8 cellular contexts compared by ENCODE assay signal in genomic region chr12:21526721-21527345, GRCh38. TPM values are rescaled to one million over a fixed set of nuclear protein-coding genes. Genes with fewer than 3 reads are reported as not detected.
DNase-seq lines count a peak whose midpoint lies in the region; ATAC-seq and TF ChIP-seq lines count a peak whose summit lies in the region.

No MANE protein-coding gene starts in this region.

- WGBS in liver, result 27% methylated on average over 12 of the region's 12 CpGs

- no peak for ATAC-seq in natural killer cell
- no peak for ATAC-seq in natural killer cell treated with Interleukin-12 subunit alpha and Interleukin-12 subunit beta and Interleukin-15 and Interleukin-18, amount 100 ng/mL, for 72 hours
- ATAC-seq in GM18907 (IDR thresholded peaks at IDR 0.05; ENCODE audit: unreplicated experiment), result no peak
- no peak for ATAC-seq in HG02981 (IDR thresholded peaks at IDR 0.05; ENCODE audit: unreplicated experiment)

- peaks cover 0 to 4% (median 2%) of the 10 kb centered on the region in 4 donors for H3K36me3 ChIP-seq in liver (ENCODE audit: control insufficient read depth in 4 of 4, insufficient read depth in 3 of 4, low read depth in 1 of 4, low read length in 3 of 4)

- H3K27me3 ChIP-seq in liver (ENCODE audit: control insufficient read depth in 4 of 4, insufficient read depth in 4 of 4, low read length in 3 of 4), result no peaks in the 10 kb centered on the region

- H3K4me3 Mint-ChIP-seq in natural killer cell, result peak overlapping the region; percentile 55
- no peak overlapping the region for H3K4me3 Mint-ChIP-seq in natural killer cell treated with Interleukin-12 subunit alpha and Interleukin-12 subunit beta and Interleukin-15 and Interleukin-18, amount 100 ng/mL, for 72 hours

- H3K4me1 ChIP-seq in liver (ENCODE audit: control insufficient read depth in 4 of 4, insufficient read depth in 4 of 4, low read length in 3 of 4), result peaks cover 0 to 22% (median 17%) of the 10 kb centered on the region in 4 donors

- H3K9ac ChIP-seq in liver (ENCODE audit: low read depth in 1 of 2, low read length in 2 of 2), result no peak overlapping the region

- intact Hi-C loops in natural killer cell (cut with micrococcal nuclease), result no loop called here

- no peaks in the 10 kb centered on the region for H3K36me3 Mint-ChIP-seq in natural killer cell
- H3K36me3 Mint-ChIP-seq in natural killer cell treated with Interleukin-12 subunit alpha and Interleukin-12 subunit beta and Interleukin-15 and Interleukin-18, amount 100 ng/mL, for 72 hours, result peaks cover 6% of the 10 kb centered on the region

- H3K27ac ChIP-seq in liver (ENCODE audit: low read depth in 1 of 2, low read length in 2 of 2), result no peak overlapping the region

- peaks cover 0 to 5% of the 10 kb centered on the region in 2 donors for H3K9me3 Mint-ChIP-seq in natural killer cell
- peaks cover 5% of the 10 kb centered on the region for H3K9me3 Mint-ChIP-seq in natural killer cell treated with Interleukin-12 subunit alpha and Interleukin-12 subunit beta and Interleukin-15 and Interleukin-18, amount 100 ng/mL, for 72 hours

- DNase-seq in natural killer cell, result no peak
- no peak for DNase-seq in natural killer cell treated with Interleukin-12 subunit alpha and Interleukin-12 subunit beta and Interleukin-15 and Interleukin-18, amount 100 ng/mL, for 72 hours (ENCODE audit: low spot score)
- no peak for DNase-seq in astrocyte of the spinal cord (ENCODE audit: low read depth, low spot score)
- DNase-seq in NAMALWA (ENCODE audit: low spot score), result no peak
- no peak for DNase-seq in foreskin melanocyte

- no peaks in the 10 kb centered on the region for H3K4me1 Mint-ChIP-seq in natural killer cell
- H3K4me1 Mint-ChIP-seq in natural killer cell treated with Interleukin-12 subunit alpha and Interleukin-12 subunit beta and Interleukin-15 and Interleukin-18, amount 100 ng/mL, for 72 hours (ENCODE audit: low read depth in 2 of 2), result no peaks in the 10 kb centered on the region

- no peak overlapping the region for H3K27ac Mint-ChIP-seq in natural killer cell
- no peak overlapping the region for H3K27ac Mint-ChIP-seq in natural killer cell treated with Interleukin-12 subunit alpha and Interleukin-12 subunit beta and Interleukin-15 and Interleukin-18, amount 100 ng/mL, for 72 hours

- no peak for TF ChIP-seq CTCF in natural killer cell (IDR thresholded peaks at IDR 0.05)
- TF ChIP-seq CTCF in astrocyte of the spinal cord (IDR thresholded peaks at IDR 0.05; ENCODE audit: low read depth, low read length), result no peak
- TF ChIP-seq CTCF in liver (IDR thresholded peaks at IDR 0.05; ENCODE audit: low read depth, low read length, missing input control), result no peak

- in situ Hi-C loops in astrocyte of the spinal cord (cut with HindIII; ENCODE audit: low sequenced_read_pairs), result no loop called here

- H3K4me3 ChIP-seq in astrocyte of the spinal cord (ENCODE audit: low read depth, low read length), result peak overlapping the region; percentile 61
- peak overlapping the region; percentile 1 to 90 (median 47) for H3K4me3 ChIP-seq in liver (ENCODE audit: low read depth in 1 of 3, low read length in 3 of 3)

- peaks cover 0 to 3% (median 0%) of the 10 kb centered on the region in 4 donors for H3K9me3 ChIP-seq in liver (ENCODE audit: control insufficient read depth in 4 of 4, low read length in 3 of 4)

- no peak for TF ChIP-seq RAD21 in liver (IDR thresholded peaks at IDR 0.05)

- peaks cover 37 to 61% of the 10 kb centered on the region in 2 donors for H3K27me3 Mint-ChIP-seq in natural killer cell (ENCODE audit: low read depth in 2 of 2)
- H3K27me3 Mint-ChIP-seq in natural killer cell treated with Interleukin-12 subunit alpha and Interleukin-12 subunit beta and Interleukin-15 and Interleukin-18, amount 100 ng/mL, for 72 hours, result peaks cover 37 to 56% of the 10 kb centered on the region in 2 donors

TF ChIP-seq in liver, 16 proteins besides CTCF, POLR2A, EP300 and RAD21:
- TF ChIP-seq RXRA (IDR thresholded peaks at IDR 0.05), result no peak
- TF ChIP-seq FOXA2 (IDR thresholded peaks at IDR 0.05), result no peak
- TF ChIP-seq MAX (IDR thresholded peaks at IDR 0.05), result no peak
- TF ChIP-seq JUND (IDR thresholded peaks at IDR 0.05), result no peak
- no peak for TF ChIP-seq NR2F2 (IDR thresholded peaks at IDR 0.05)
- no peak for TF ChIP-seq TAF1 (conservative IDR thresholded peaks at IDR 0.05)
- TF ChIP-seq EGR1 (IDR thresholded peaks at IDR 0.05; ENCODE audit: low read depth in 2 of 2), result no peak
- no peak for TF ChIP-seq ZBTB33 (IDR thresholded peaks at IDR 0.05)
- no peak for TF ChIP-seq REST (IDR thresholded peaks at IDR 0.05)
- no peak for TF ChIP-seq ATF3 (IDR thresholded peaks at IDR 0.05)
- no peak for TF ChIP-seq YY1 (IDR thresholded peaks at IDR 0.05)
- TF ChIP-seq GABPA (IDR thresholded peaks at IDR 0.05 in 1 of 2, conservative IDR thresholded peaks at IDR 0.05 in 1 of 2), result no peak
- no peak for TF ChIP-seq SP1 (IDR thresholded peaks at IDR 0.05)
- no peak for TF ChIP-seq HNF4A (conservative IDR thresholded peaks at IDR 0.05)
- TF ChIP-seq HNF4G (IDR thresholded peaks at IDR 0.05), result no peak
- TF ChIP-seq FOXA1 (IDR thresholded peaks at IDR 0.05), result no peak
TF ChIP-seq in liver: peak in this region for 0.

RNA-seq across cellular contexts. Expression of gene SPX, which starts 0.7 kb away (rescaled TPM):
- 1 to 10 TPM in 2 of 3 donors, not detected in 1; 1.2 to 1.4 TPM for total RNA-seq in natural killer cell
- total RNA-seq in natural killer cell treated with Interleukin-12 subunit alpha and Interleukin-12 subunit beta and Interleukin-15 and Interleukin-18, amount 100 ng/mL, for 72 hours, result under 1 TPM in 1 of 2 donors, not detected in 1; 0.61 TPM
- total RNA-seq in liver, result 1 to 10 TPM in 1 of 2 donors, under 1 TPM in 1; 0.25 to 1.2 TPM
- polyA plus RNA-seq in liver, result 1 to 10 TPM in 1 of 2 donors, under 1 TPM in 1; 0.30 to 3.7 TPM

RNA-seq across cellular contexts. Expression of gene GOLT1B, which starts 25.2 kb away (rescaled TPM):
- total RNA-seq in natural killer cell (10 to 100 TPM; 30.9 to 38.0 (median 33.1) TPM), liver (10 to 100 TPM; 11.0 to 16.5 TPM)
- 10 to 100 TPM; 50.6 to 55.9 TPM for total RNA-seq in natural killer cell treated with Interleukin-12 subunit alpha and Interleukin-12 subunit beta and Interleukin-15 and Interleukin-18, amount 100 ng/mL, for 72 hours
- 10 to 100 TPM; 18.0 to 36.9 TPM for polyA plus RNA-seq in liver

RNA-seq across cellular contexts. Expression of gene RECQL, which starts 25.4 kb away (rescaled TPM):
- total RNA-seq in natural killer cell (10 to 100 TPM; 39.4 to 46.8 (median 40.1) TPM), liver (10 to 100 TPM; 14.1 to 20.1 TPM)
- total RNA-seq in natural killer cell treated with Interleukin-12 subunit alpha and Interleukin-12 subunit beta and Interleukin-15 and Interleukin-18, amount 100 ng/mL, for 72 hours, result 10 to 100 TPM; 67.3 to 83.3 TPM
- 10 to 100 TPM in 1 of 2 donors, 1 to 10 TPM in 1; 5.8 to 10.0 TPM for polyA plus RNA-seq in liver
